In genomic region chr14:95507701-95508103, GRCh38 we compare ENCODE assay signal across 9 cellular contexts. TPM values are rescaled to one million over a fixed set of nuclear protein-coding genes. Genes with fewer than 3 reads are reported as not detected.
A peak's percentile ranks its signal among the peaks of the same experiment; 100 is the strongest.
DNase-seq lines count a peak whose midpoint lies in the region; ATAC-seq, FAIRE-seq and TF ChIP-seq lines count a peak whose summit lies in the region.
"Had no signal": no experiment of that assay in that cellular context is flagged by ENCODE, and none has a peak within 500 bp of the region (broad histone marks: within the 10 kb centered on the region; RNA-seq: fewer than 3 reads in every experiment).

No MANE protein-coding gene starts in this region.

- H3K23ac ChIP-seq in IMR-90 (ENCODE audit: low read depth, low read length) = peak overlapping the region; percentile 60; the same call in 1 of the 2 replicates

- no peak overlapping the region; the same call in none of the 2 replicates for H3K14ac ChIP-seq in IMR-90 (replicated peaks; ENCODE audit: low read depth, low read length)

- in situ Hi-C loops in IMR-90 (cut with MboI; ENCODE audit: low sequenced_read_pairs) = loop anchor here (25.0 kb wide), 1 partner anchor 370 kb away; no protein-coding TSS in a partner anchor
- in situ Hi-C loops in K562 (cut with MboI) = no loop called here

- H2BK20ac ChIP-seq in IMR-90 (ENCODE audit: low read depth, low read length) = peak overlapping the region; percentile 35

- TF ChIP-seq EP300 in K562 (IDR thresholded peaks at IDR 0.05; ENCODE audit: low read length) = no peak

- H4K5ac ChIP-seq in IMR-90 (ENCODE audit: low read depth, low read length) = no peak overlapping the region

- peak overlapping the region; percentile 10; the same call in 1 of the 2 replicates for H3K4me2 ChIP-seq in IMR-90 (ENCODE audit: low read depth, low read length)
- H3K4me2 ChIP-seq in K562 (ENCODE audit: insufficient read depth, low read length) = no peak overlapping the region

- H3K4me1 ChIP-seq in IMR-90 (ENCODE audit: control insufficient read depth, insufficient read depth, low read length) (peaks cover 24% of the 10 kb centered on the region), K562 (replicated peaks in 1 of 2; ENCODE audit: control insufficient read depth in 2 of 2, insufficient read depth in 2 of 2, low read length in 2 of 2) (peaks cover 18 to 20% of the 10 kb centered on the region in 2 experiments), mucosa of descending colon (ENCODE audit: low read depth) (peaks cover 6% of the 10 kb centered on the region)

- TF ChIP-seq RAD21 in IMR-90 (IDR thresholded peaks at IDR 0.05; ENCODE audit: low read length) = no peak
- TF ChIP-seq RAD21 in K562 (CRISPR knock-in tag; conservative IDR thresholded peaks at IDR 0.05 in 1 of 2, IDR thresholded peaks at IDR 0.05 in 1 of 2) = no peak

- peak overlapping the region; percentile 20; the same call in 1 of the 2 replicates for H3K56ac ChIP-seq in IMR-90 (ENCODE audit: extremely low read depth, insufficient read depth, low read length)

- peak overlapping the region; percentile 0 for H2AK9ac ChIP-seq in IMR-90 (replicated peaks; ENCODE audit: low read depth, low read length, poor library complexity)

- peak overlapping the region; percentile 10; the same call in 1 of the 2 replicates for H4K91ac ChIP-seq in IMR-90 (ENCODE audit: insufficient read depth, low read depth, low read length)

- H3K9ac ChIP-seq in IMR-90 (ENCODE audit: low read depth, low read length) = no peak overlapping the region
- H3K9ac ChIP-seq in K562 (ENCODE audit: insufficient read depth in 1 of 2, low read depth in 2 of 2, low read length in 2 of 2) = no peak overlapping the region

- POLR2A ChIA-PET in IMR-90 (lab: Charles Lee; ENCODE audit: unreplicated experiment) = no interaction called here
- POLR2A ChIA-PET in K562 (lab: Yijun Ruan, JAX) = no interaction called here

- WGBS in IMR-90 (ENCODE audit: extremely low coverage in 2 of 2, insufficient read length in 1 of 2), 2 experiments = 80% methylated on average over 2 of the region's 3 CpGs; no CpG with 5 or more reads in 1 of the 2 experiments
- 43% methylated on average over 3 of the region's 3 CpGs for WGBS in K562 (ENCODE audit: insufficient coverage, low coverage, missing lambda C conversion rate)

- H4K20me1 ChIP-seq in IMR-90 (ENCODE audit: insufficient read depth, low read length) (no peaks in the 10 kb centered on the region; the same call in 1 of the 2 replicates), K562 (replicated peaks; ENCODE audit: control insufficient read depth, insufficient read depth, low read length) (no peaks in the 10 kb centered on the region)

- dilution Hi-C loops in IMR-90 (cut with HindIII; ENCODE audit: low sequenced_read_pairs, unreplicated experiment) = no loop called here

- peak overlapping the region; percentile 8; the same call in 1 of the 2 replicates for H3K18ac ChIP-seq in IMR-90 (ENCODE audit: low read depth, low read length)

- H3K4me3 ChIP-seq in IMR-90 (ENCODE audit: insufficient read depth, low read depth, low read length) (no peak overlapping the region), K562 (no peak overlapping the region), mucosa of descending colon (no peak overlapping the region)

- H2AFZ ChIP-seq in IMR-90 (replicated peaks; ENCODE audit: low read length, poor library complexity) (no peak overlapping the region), K562 (ENCODE audit: low read depth, low read length) (no peak overlapping the region)

- H3K27me3 ChIP-seq in IMR-90 (ENCODE audit: control insufficient read depth, insufficient read depth, low read length) (no peaks in the 10 kb centered on the region), K562 (ENCODE audit: control insufficient read depth in 2 of 2, insufficient read depth in 2 of 2, low read length in 2 of 2) (no peaks in the 10 kb centered on the region)

- H3K4ac ChIP-seq in IMR-90 (ENCODE audit: low read depth, low read length) = peak overlapping the region; percentile 59

- no peaks in the 10 kb centered on the region for H3K79me2 ChIP-seq in K562 (ENCODE audit: control insufficient read depth, insufficient read depth, low read length)

- H2BK5ac ChIP-seq in IMR-90 (ENCODE audit: low read depth, low read length, poor library complexity, severe bottlenecking) = peak overlapping the region; percentile 52

- H4K8ac ChIP-seq in IMR-90 (ENCODE audit: low read depth in 2 of 2, low read length in 2 of 2) = peak overlapping the region in 1 of 2 experiments; percentile 68; a peak in 1 of 4 replicates

- intact Hi-C loops in IMR-90 (cut with micrococcal nuclease) = loop anchor here (1.0 kb wide), 1 partner anchor 12 kb away; no protein-coding TSS in a partner anchor
- intact Hi-C loops in K562 (cut with micrococcal nuclease) = no loop called here
- intact Hi-C loops in mucosa of descending colon (cut with DNase I, micrococcal nuclease) = no loop called here

- no peaks in the 10 kb centered on the region for H3K36me3 ChIP-seq in IMR-90 (ENCODE audit: control insufficient read depth, insufficient read depth, low read length)
- H3K36me3 ChIP-seq in K562 (ENCODE audit: control insufficient read depth, insufficient read depth, low read length) = no peaks in the 10 kb centered on the region
- H3K36me3 ChIP-seq in mucosa of descending colon (ENCODE audit: low read depth) = no peaks in the 10 kb centered on the region

- H3K9me1 ChIP-seq in IMR-90 (ENCODE audit: insufficient read depth, low read length) (peaks cover 46% of the 10 kb centered on the region), K562 (ENCODE audit: control insufficient read depth, insufficient read depth, low read length) (no peaks in the 10 kb centered on the region)

- peak; percentile 15 for FAIRE-seq in K562 (lab: Jason Lieb, UNC)
- FAIRE-seq: colon had no signal

- peak overlapping the region; percentile 57 for H2BK120ac ChIP-seq in IMR-90 (ENCODE audit: low read depth, low read length)

- no peaks in the 10 kb centered on the region for H3K9me3 ChIP-seq in IMR-90 (ENCODE audit: control insufficient read depth, insufficient read depth, low read length)
- H3K9me3 ChIP-seq in K562 (replicated peaks; ENCODE audit: control insufficient read depth, insufficient read depth, low read depth, low read length) = no peaks in the 10 kb centered on the region
- H3K9me3 ChIP-seq in mucosa of descending colon = no peaks in the 10 kb centered on the region

- no peak for TF ChIP-seq POLR2A in IMR-90 (IDR thresholded peaks at IDR 0.05; ENCODE audit: low read depth, low read length)
- no peak for TF ChIP-seq POLR2A in K562 (conservative IDR thresholded peaks at IDR 0.05)

- CTCF ChIA-PET in IMR-90 (lab: Yijun Ruan, JAX) = no interaction called here
- CTCF ChIA-PET in K562 (lab: Yijun Ruan, JAX; ENCODE audit: low intra/inter-chr PET ratio) = interaction anchor here (0.7 kb wide), 1 partner anchor 45 kb away, joined by 3 read pairs; no protein-coding TSS in a partner anchor

- H3K27ac ChIP-seq in IMR-90 (ENCODE audit: insufficient read depth, low read length) (peak overlapping the region; percentile 36; the same call in 1 of the 2 replicates), K562 (ENCODE audit: extremely low read depth, low read depth, low read length) (no peak overlapping the region)

- peak; percentile 53 for ATAC-seq in IMR-90 (ENCODE audit: low read depth)
- ATAC-seq in K562 = peak; percentile 61
- ATAC-seq in mucosa of descending colon = peak; percentile 35

- H3K79me1 ChIP-seq in IMR-90 (ENCODE audit: low read depth in 1 of 2, low read length in 2 of 2) = peaks cover 18 to 81% of the 10 kb centered on the region in 2 experiments

- BruUV-seq in IMR-90 (replicated peaks; lab: Mats Ljungman, UMichigan) = no TSS peak
- no TSS peak for BruUV-seq in K562 (replicated peaks; lab: Mats Ljungman, UMichigan)

- TF ChIP-seq CTCF in IMR-90 (conservative IDR thresholded peaks at IDR 0.05; ENCODE audit: low read depth, low read length) (no peak), K562 (IDR thresholded peaks at IDR 0.05 in 2 of 3, conservative IDR thresholded peaks at IDR 0.05 in 1 of 3; ENCODE audit: insufficient read depth in 2 of 3, low read depth in 1 of 3, low read length in 3 of 3) (no peak), mucosa of descending colon (IDR thresholded peaks at IDR 0.05) (no peak)

- peak overlapping the region; percentile 73 for H2AK5ac ChIP-seq in IMR-90 (ENCODE audit: low read depth, low read length)

- peak; percentile 95 for DNase-seq in Daoy (ENCODE audit: low read depth)
- DNase-seq in IMR-90 = peak; percentile 75
- DNase-seq in K562 (ENCODE audit: extremely low read depth in 1 of 4, low spot score in 3 of 4) = no peak
- no peak for DNase-seq in mucosa of descending colon
- DNase-seq in NCI-H1694 (lab: John Stamatoyannopoulos, UW) = no peak
- no peak for DNase-seq in effector CD4-positive, alpha-beta T cell
- no peak for DNase-seq in cerebellum (ENCODE audit: low spot score)
- DNase-seq in activated CD8-positive, alpha-beta memory T cell treated with anti-CD3 and anti-CD28 coated beads, Interleukin-2, amount 50 U/mL, for 48 hours = no peak

- H2BK15ac ChIP-seq in IMR-90 (ENCODE audit: low read depth, low read length) = peak overlapping the region; percentile 66; the same call in 1 of the 3 replicates

RNA-seq across cellular contexts. Expression of gene SYNE3, which starts 8.7 kb away (rescaled TPM):
- 0.54 and 1.5 TPM in 2 replicates for total RNA-seq in Daoy (2014; rRNA removed; shearing (Covaris generic))
- total RNA-seq in IMR-90 (2012; rRNA removed) (5.0 TPM in 2 replicates), K562 (2014; rRNA removed) (0.94 and 2.7 TPM in 2 replicates), K562 (2014; rRNA removed; fragmentation: Illumina TruSeq; extraction: Trizol) (0.55 and 0.67 TPM in 2 replicates), K562 (2015; rRNA removed; fragmentation: Illumina TruSeq; extraction: Trizol) (0.47 and 0.79 TPM in 2 replicates), K562 (2021) (2.2 and 3.1 TPM in 2 replicates), mucosa of descending colon (10 to 100 TPM; 13.8 to 16.4 (median 13.9) TPM), cerebellum (3.0 TPM)
- polyA plus RNA-seq in IMR-90 (2012; rRNA removed) (2.9 and 3.1 TPM in 2 replicates), K562 (2011; rRNA removed) (0.15 and 0.95 TPM in 2 replicates), K562 (2014; fragmentation: Illumina TruSeq; extraction: Trizol) (0.61 and 0.71 TPM in 2 replicates), K562 (2014; fragmentation: Nextera tagmentation; extraction: Ambion mirVana) (under 1 TPM; 0.04 to 0.08 TPM), K562 (2014; rRNA removed) (1.7 and 1.8 TPM in 2 replicates)
- 1.9 and 2.6 TPM in 2 replicates for polyA plus RNA-seq in IMR-90 (2012; cell fraction: cytosol; rRNA removed)
- 6.1 and 7.9 TPM in 2 replicates for polyA plus RNA-seq in IMR-90 (2012; cell fraction: nucleus; rRNA removed; ENCODE audit: low replicate concordance)
- total RNA-seq in K562 (2011; cell fraction: chromatin; rRNA removed; ENCODE audit: low replicate concordance) = 2.1 and 2.6 TPM in 2 replicates
- total RNA-seq in K562 (2011; cell fraction: nucleolus; rRNA removed) = 1.2 and 1.3 TPM in 2 replicates
- total RNA-seq in K562 (2011; cell fraction: nucleoplasm; rRNA removed) = 1.8 and 2.3 TPM in 2 replicates
- polyA plus RNA-seq in K562 (2011; cell fraction: cytosol; rRNA removed) = 0.10 and 0.47 TPM in 2 replicates
- 0.40 and 1.4 TPM in 2 replicates for polyA plus RNA-seq in K562 (2011; cell fraction: nucleus; rRNA removed)
- polyA plus RNA-seq in K562 (2012) = 1.1 and 2.8 TPM in 2 replicates
- polyA minus RNA-seq in K562 (2011; rRNA and poly(A)+ RNA removed) = 0.14 and 1.0 TPM in 2 replicates
- polyA minus RNA-seq in K562 (2011; cell fraction: cytosol; rRNA and poly(A)+ RNA removed) = 0.82 TPM in 1 of 2 replicates, not detected in the other
- 0.13 and 2.0 TPM in 2 replicates for polyA minus RNA-seq in K562 (2011; cell fraction: nucleus; rRNA and poly(A)+ RNA removed)

RNA-seq across cellular contexts. Expression of gene GLRX5, which starts 27.1 kb away (rescaled TPM):
- total RNA-seq in Daoy (2014; rRNA removed; shearing (Covaris generic)) = 90.1 and 93.3 TPM in 2 replicates
- total RNA-seq in IMR-90 (2012; rRNA removed) (32.4 and 59.2 TPM in 2 replicates), K562 (2014; rRNA removed) (78.4 and 97.8 TPM in 2 replicates), K562 (2014; rRNA removed; fragmentation: Illumina TruSeq; extraction: Trizol) (85.5 and 97.4 TPM in 2 replicates), K562 (2015; rRNA removed; fragmentation: Illumina TruSeq; extraction: Trizol) (56.4 and 57.9 TPM in 2 replicates), K562 (2021) (66.8 and 68.0 TPM in 2 replicates), mucosa of descending colon (10 to 100 TPM; 43.9 to 45.8 (median 45.4) TPM), cerebellum (20.3 TPM)
- polyA plus RNA-seq in IMR-90 (2012; rRNA removed) (31.7 and 40.4 TPM in 2 replicates), K562 (2011; rRNA removed) (63.8 and 85.2 TPM in 2 replicates), K562 (2014; fragmentation: Illumina TruSeq; extraction: Trizol) (92.8 and 96.8 TPM in 2 replicates), K562 (2014; fragmentation: Nextera tagmentation; extraction: Ambion mirVana) (10 to 100 TPM; 16.7 to 20.0 TPM), K562 (2014; rRNA removed) (66.4 and 73.9 TPM in 2 replicates)
- polyA plus RNA-seq in IMR-90 (2012; cell fraction: cytosol; rRNA removed) = 13.3 and 15.9 TPM in 2 replicates
- polyA plus RNA-seq in IMR-90 (2012; cell fraction: nucleus; rRNA removed; ENCODE audit: low replicate concordance) = 5.0 and 14.4 TPM in 2 replicates
- 11.5 and 14.3 TPM in 2 replicates for total RNA-seq in K562 (2011; cell fraction: chromatin; rRNA removed; ENCODE audit: low replicate concordance)
- 8.3 and 11.6 TPM in 2 replicates for total RNA-seq in K562 (2011; cell fraction: nucleolus; rRNA removed)
- total RNA-seq in K562 (2011; cell fraction: nucleoplasm; rRNA removed) = 19.2 and 24.9 TPM in 2 replicates
- polyA plus RNA-seq in K562 (2011; cell fraction: cytosol; rRNA removed) = 31.1 and 72.2 TPM in 2 replicates
- polyA plus RNA-seq in K562 (2011; cell fraction: nucleus; rRNA removed) = 9.8 and 21.8 TPM in 2 replicates
- 53.4 and 78.6 TPM in 2 replicates for polyA plus RNA-seq in K562 (2012)
- polyA minus RNA-seq in K562 (2011; rRNA and poly(A)+ RNA removed) = 32.8 and 34.4 TPM in 2 replicates
- 17.5 and 24.9 TPM in 2 replicates for polyA minus RNA-seq in K562 (2011; cell fraction: cytosol; rRNA and poly(A)+ RNA removed)
- 5.8 and 14.6 TPM in 2 replicates for polyA minus RNA-seq in K562 (2011; cell fraction: nucleus; rRNA and poly(A)+ RNA removed)

Comparison
In these comparisons a context has a peak if more than half of its experiments do, and no peak if none do; other contexts are left out.
1. DNase-seq: peak in Daoy (single experiment) and IMR-90 (single experiment); none in K562 (0 of 4), mucosa of descending colon (0 of 3), NCI-H1694 (single experiment), effector CD4-positive, alpha-beta T cell (single experiment), cerebellum (single experiment) and activated CD8-positive, alpha-beta memory T cell treated with anti-CD3 and anti-CD28 coated beads, Interleukin-2, amount 50 U/mL, for 48 hours (single experiment).
2. Peak in every context shown above with its lines, with median percentiles within 50 percentile points of each other: ATAC-seq.